ENCODE assay signal across 23 cellular contexts in the genomic region with DNA sequence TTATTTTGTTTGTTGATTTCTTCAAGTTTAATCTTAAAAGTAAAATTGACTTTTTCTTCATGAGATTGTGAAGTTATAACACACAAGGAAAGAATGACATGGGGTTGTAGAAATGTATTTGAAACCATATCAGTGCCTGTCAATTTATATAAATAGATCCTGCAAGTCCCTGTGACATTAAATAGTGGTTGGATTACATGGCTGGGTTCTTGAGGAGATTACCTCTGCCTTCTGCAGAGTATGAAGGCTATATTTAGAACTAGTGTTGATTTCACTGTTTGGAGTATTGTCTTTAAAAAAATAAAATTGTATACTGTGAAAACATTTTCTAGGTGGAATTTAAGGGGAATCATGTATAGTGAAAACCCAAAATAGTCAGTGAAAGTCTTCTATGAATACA.
"Had no signal": no experiment of that assay in that cellular context is flagged by ENCODE, and none has a peak within 500 bp of the region (broad histone marks: within the 10 kb centered on the region; RNA-seq: fewer than 3 reads in every experiment).

No MANE protein-coding gene starts in this region.

- H3K36me3 ChIP-seq: gastroesophageal sphincter, heart right ventricle, prostate gland, right lobe of liver, stomach, tibial artery had no signal

- H3K4me3 ChIP-seq: dorsolateral prefrontal cortex, gastroesophageal sphincter, heart right ventricle, mucosa of descending colon, prostate gland, right lobe of liver, stomach, tibial artery had no signal

- DNase-seq: central memory CD4-positive, alpha-beta T cell; dorsolateral prefrontal cortex; effector CD8-positive, alpha-beta T cell; endodermal cell; foreskin fibroblast; heart right ventricle; hippocampal formation; left cardiac atrium; mesenchymal stem cell; mucosa of descending colon; naive thymus-derived CD4-positive, alpha-beta T cell; nucleus accumbens; right lobe of liver; stimulated activated CD4-positive, alpha-beta T cell treated with anti-CD3 and anti-CD28 coated beads, Interleukin-2, amount 100 ng/mL, for 24 hours; stimulated activated CD4-positive, alpha-beta T cell treated with anti-CD3 and anti-CD28 coated beads, Interleukin-4, amount 100 ng/mL, for 24 hours; stimulated activated naive CD4-positive, alpha-beta T cell treated with Interleukin-2 at 50 U/mL for 16 hours; stomach; tibial artery had no signal

- H3K4me1 ChIP-seq: gastroesophageal sphincter, prostate gland, right lobe of liver, stomach had no signal

- H3K27ac ChIP-seq: dorsolateral prefrontal cortex, epithelial cell of prostate, gastroesophageal sphincter, prostate gland, right lobe of liver, stomach, tibial artery had no signal

- H3K9me3 ChIP-seq: gastroesophageal sphincter, mucosa of descending colon, prostate gland, right lobe of liver, stomach, tibial artery had no signal

- H3K27me3 ChIP-seq: dorsolateral prefrontal cortex, gastroesophageal sphincter, heart right ventricle, right lobe of liver, stomach, tibial artery had no signal

- ATAC-seq: esophagus mucosa; gastroesophageal sphincter; mucosa of descending colon; naive thymus-derived CD4-positive, alpha-beta T cell; right lobe of liver; stimulated activated effector memory CD8-positive, alpha-beta T cell treated with anti-CD3 and anti-CD28 coated beads, Interleukin-12 subunit alpha, Interleukin-12 subunit beta, amount 100 ng/mL, for 72 hours had no signal
